Comparison of ENCODE assay signal across 8 cellular contexts in genomic region chr4:2261110-2261852, GRCh38. TPM values are rescaled to one million over a fixed set of nuclear protein-coding genes. Genes with fewer than 3 reads are reported as not detected.
DNase-seq lines count a peak whose midpoint lies in the region; ATAC-seq and FAIRE-seq lines count a peak whose summit lies in the region.

No MANE protein-coding gene starts in this region.

- DNase-seq in NK-92 treated with Interleukin-12 subunit alpha and Interleukin-12 subunit beta, amount 100 ng/mL, for 24 hours (lab: John Stamatoyannopoulos, UW), result peak; percentile 53
- DNase-seq in NK-92 (lab: John Stamatoyannopoulos, UW; ENCODE audit: unreplicated experiment) (no peak), HTR-8/SVneo (ENCODE audit: insufficient read length, low spot score) (peak; percentile 30), memory B cell (ENCODE audit: low spot score in 2 of 2) (peak; percentile 43 to 62), COLO829 (ENCODE audit: low spot score) (no peak)
- DNase-seq in activated CD4-positive, alpha-beta T cell treated with anti-CD3 and anti-CD28 coated beads, Interleukin-2, amount 10 ng/mL, durations not matched to agents 7 days and 5 days, result peak; percentile 62
- DNase-seq in effector CD4-positive, alpha-beta T cell, result peak; percentile 42
- peak; percentile 16 to 30 for DNase-seq in stimulated activated CD8-positive, alpha-beta memory T cell treated with anti-CD3 and anti-CD28 coated beads, Interleukin-7, amount 100 ng/mL, for 48 hours (ENCODE audit: extremely low read depth in 1 of 2, low read depth in 1 of 2)

- CTCF ChIA-PET in activated CD4-positive, alpha-beta T cell treated with anti-CD3 and anti-CD28 coated beads, Interleukin-2, amount 10 ng/mL, durations not matched to agents 7 days and 5 days (lab: Charles Lee), result no interaction called here

- H3K4me3 Mint-ChIP-seq in activated CD4-positive, alpha-beta T cell treated with anti-CD3 and anti-CD28 coated beads, Interleukin-2, amount 10 ng/mL, durations not matched to agents 7 days and 5 days, result peak overlapping the region; percentile 71
- H3K4me3 Mint-ChIP-seq in memory B cell, result peak overlapping the region; percentile 85

- H3K27ac Mint-ChIP-seq in activated CD4-positive, alpha-beta T cell treated with anti-CD3 and anti-CD28 coated beads, Interleukin-2, amount 10 ng/mL, durations not matched to agents 7 days and 5 days, result peak overlapping the region; percentile 68
- peak overlapping the region; percentile 87 for H3K27ac Mint-ChIP-seq in memory B cell

- peaks cover 6% of the 10 kb centered on the region for H3K4me1 Mint-ChIP-seq in activated CD4-positive, alpha-beta T cell treated with anti-CD3 and anti-CD28 coated beads, Interleukin-2, amount 10 ng/mL, durations not matched to agents 7 days and 5 days
- H3K4me1 Mint-ChIP-seq in memory B cell, result peaks cover 12% of the 10 kb centered on the region

- H3K9me3 Mint-ChIP-seq in activated CD4-positive, alpha-beta T cell treated with anti-CD3 and anti-CD28 coated beads, Interleukin-2, amount 10 ng/mL, durations not matched to agents 7 days and 5 days, result no peaks in the 10 kb centered on the region
- H3K9me3 Mint-ChIP-seq in memory B cell, result no peaks in the 10 kb centered on the region

- H3K27me3 Mint-ChIP-seq in activated CD4-positive, alpha-beta T cell treated with anti-CD3 and anti-CD28 coated beads, Interleukin-2, amount 10 ng/mL, durations not matched to agents 7 days and 5 days, result no peaks in the 10 kb centered on the region
- no peaks in the 10 kb centered on the region for H3K27me3 Mint-ChIP-seq in memory B cell

- POLR2A ChIA-PET in activated CD4-positive, alpha-beta T cell treated with anti-CD3 and anti-CD28 coated beads, Interleukin-2, amount 10 ng/mL, durations not matched to agents 7 days and 5 days (lab: Charles Lee), result no interaction called here

- no peaks in the 10 kb centered on the region for H3K36me3 Mint-ChIP-seq in activated CD4-positive, alpha-beta T cell treated with anti-CD3 and anti-CD28 coated beads, Interleukin-2, amount 10 ng/mL, durations not matched to agents 7 days and 5 days (ENCODE audit: low read depth)
- no peaks in the 10 kb centered on the region for H3K36me3 Mint-ChIP-seq in memory B cell

- ATAC-seq in memory B cell (ENCODE audit: low read depth), result peak; percentile 19

- no peak for FAIRE-seq in HTR-8/SVneo (lab: Jason Lieb, UNC)

RNA-seq across cellular contexts. Expression of gene MXD4, which starts 0.6 kb away (rescaled TPM):
- total RNA-seq in activated CD4-positive, alpha-beta T cell treated with anti-CD3 and anti-CD28 coated beads, Interleukin-2, amount 10 ng/mL, durations not matched to agents 7 days and 5 days, result 10 to 100 TPM; 22.8 to 24.6 TPM

RNA-seq across cellular contexts. Expression of gene HAUS3, which starts 19.4 kb away (rescaled TPM):
- 10 to 100 TPM; 25.3 to 26.4 TPM for total RNA-seq in activated CD4-positive, alpha-beta T cell treated with anti-CD3 and anti-CD28 coated beads, Interleukin-2, amount 10 ng/mL, durations not matched to agents 7 days and 5 days

RNA-seq across cellular contexts. Expression of gene POLN, which starts 19.4 kb away (rescaled TPM):
- 1 to 10 TPM; 3.3 to 3.8 TPM for total RNA-seq in activated CD4-positive, alpha-beta T cell treated with anti-CD3 and anti-CD28 coated beads, Interleukin-2, amount 10 ng/mL, durations not matched to agents 7 days and 5 days

Comparison
In these comparisons a context has a peak if more than half of its experiments do, and no peak if none do; other contexts are left out.
1. DNase-seq: peak in NK-92 treated with Interleukin-12 subunit alpha and Interleukin-12 subunit beta, amount 100 ng/mL, for 24 hours (single experiment), HTR-8/SVneo (single experiment), activated CD4-positive, alpha-beta T cell treated with anti-CD3 and anti-CD28 coated beads, Interleukin-2, amount 10 ng/mL, durations not matched to agents 7 days and 5 days (single experiment), effector CD4-positive, alpha-beta T cell (single experiment), memory B cell (2 of 2) and stimulated activated CD8-positive, alpha-beta memory T cell treated with anti-CD3 and anti-CD28 coated beads, Interleukin-7, amount 100 ng/mL, for 48 hours (2 of 2); none in NK-92 (single experiment) and COLO829 (single experiment).